12 cellular contexts compared by ENCODE assay signal in genomic region chr17:16328997-16329396, GRCh38. TPM values are rescaled to one million over a fixed set of nuclear protein-coding genes. Genes with fewer than 3 reads are reported as not detected.
A peak's percentile ranks its signal among the peaks of the same experiment; 100 is the strongest.
DNase-seq lines count a peak whose midpoint lies in the region; ATAC-seq, FAIRE-seq and TF ChIP-seq lines count a peak whose summit lies in the region.
"Had no signal": no experiment of that assay in that cellular context is flagged by ENCODE, and none has a peak within 500 bp of the region (broad histone marks: within the 10 kb centered on the region; RNA-seq: fewer than 3 reads in every experiment).

No MANE protein-coding gene starts in this region.

- no peak overlapping the region for H2BK15ac ChIP-seq in H9 (ENCODE audit: low read depth, low read length)

- no peak overlapping the region for H3K9ac ChIP-seq in H9 (ENCODE audit: extremely low read depth, insufficient read length, low read length)

- H3K79me1 ChIP-seq in H9 (ENCODE audit: insufficient read depth, low read depth, low read length, poor library complexity, severe bottlenecking) = no peaks in the 10 kb centered on the region

- H2BK20ac ChIP-seq in H9 (ENCODE audit: low read depth, low read length, poor library complexity, severe bottlenecking) = no peak overlapping the region

- H3K9me3 ChIP-seq in AG04450 (ENCODE audit: control insufficient read depth, insufficient read depth, low read length) = no peaks in the 10 kb centered on the region
- H3K9me3 ChIP-seq in H9 (ENCODE audit: control insufficient read depth, low read depth, low read length) = no peaks in the 10 kb centered on the region

- no peak overlapping the region for H3K14ac ChIP-seq in H9 (ENCODE audit: insufficient read depth, low read length)

- no peak for DNase-seq in AG04450 (ENCODE audit: low read depth, low spot score)
- DNase-seq in H9 = no peak
- DNase-seq in left lobe of liver (ENCODE audit: low spot score) = no peak
- no peak for DNase-seq in HT-29 (ENCODE audit: low spot score)
- DNase-seq in NCI-H2029 treated with DMSO at 0.1 percent for 48 hours (lab: John Stamatoyannopoulos, UW) = no peak
- no peak for DNase-seq in D721Med (ENCODE audit: insufficient read length, low spot score)
- DNase-seq: activated T-cell treated with anti-CD3 and anti-CD28 coated beads, Interleukin-2, amount 50 U/mL, for 24 hours; NCI-H748 treated with DMSO at 0.1 percent for 48 hours had no signal

- no peak overlapping the region for H2BK12ac ChIP-seq in H9 (ENCODE audit: insufficient read length, low read depth, low read length)

- H3K4me1 ChIP-seq in H9 (ENCODE audit: insufficient read depth, low read length) = no peaks in the 10 kb centered on the region

- no peak overlapping the region for H2AK5ac ChIP-seq in H9 (ENCODE audit: insufficient read length, low read length)

- H3K36me3 Mint-ChIP-seq in H9 (ENCODE audit: insufficient read depth in 1 of 3, low read depth in 3 of 3) = peaks cover 4 to 15% (median 5%) of the 10 kb centered on the region in 3 experiments; a peak in 5 of 7 replicates

- H3K27ac ChIP-seq in AG04450 (ENCODE audit: low read depth, low read length) = no peak overlapping the region
- no peak overlapping the region for H3K27ac ChIP-seq in H9 (ENCODE audit: insufficient read length, low read depth, low read length)

- H3K4me3 ChIP-seq in AG04450 (ENCODE audit: low read depth, low read length) = no peak overlapping the region

- peak; percentile 85 for ATAC-seq in SK-N-SH treated with all-trans-retinoic acid at 6 μM for 48 hours
- ATAC-seq in left lobe of liver = peak; percentile 17
- ATAC-seq in HG03175 (IDR thresholded peaks at IDR 0.05; ENCODE audit: unreplicated experiment) = no peak

- no peaks in the 10 kb centered on the region for H3K27me3 Mint-ChIP-seq in H9 (ENCODE audit: low read depth)
- H3K27me3 Mint-ChIP-seq: activated T-cell treated with anti-CD3 and anti-CD28 coated beads, Interleukin-2, amount 50 U/mL, for 24 hours; central memory CD8-positive, alpha-beta T cell; stimulated activated naive CD8-positive, alpha-beta T cell treated with anti-CD3 and anti-CD28 coated beads, Interleukin-15, Interleukin-2, amounts not matched to agents 100 ng/mL and 50 ng/mL, for 24 hours had no signal

- no peak overlapping the region; a peak in 1 of 5 replicates for H3K4me3 Mint-ChIP-seq in H9
- H3K4me3 Mint-ChIP-seq: activated T-cell treated with anti-CD3 and anti-CD28 coated beads, Interleukin-2, amount 50 U/mL, for 24 hours; central memory CD8-positive, alpha-beta T cell; stimulated activated naive CD8-positive, alpha-beta T cell treated with anti-CD3 and anti-CD28 coated beads, Interleukin-15, Interleukin-2, amounts not matched to agents 100 ng/mL and 50 ng/mL, for 24 hours had no signal

- H3K18ac ChIP-seq in H9 (ENCODE audit: insufficient read length, low read depth, low read length) = no peak overlapping the region

- no peak overlapping the region for H4K8ac ChIP-seq in H9 (replicated peaks; ENCODE audit: insufficient read length, low read depth, low read length)

- POLR2A ChIA-PET in AG04450 (lab: Yijun Ruan, JAX) = no interaction called here

- no peaks in the 10 kb centered on the region for H3K23me2 ChIP-seq in H9 (ENCODE audit: insufficient read length, low read depth, low read length, poor library complexity, severe bottlenecking)

- H3K56ac ChIP-seq in H9 (ENCODE audit: insufficient read length, low read depth, low read length) = no peak overlapping the region

- WGBS in H9 (ENCODE audit: extremely low coverage, insufficient read length, low lambda C conversion rate) = no CpG with 5 or more reads among the region's 1 CpG

- CTCF ChIA-PET in AG04450 (lab: Charles Lee) = no interaction called here

- no peaks in the 10 kb centered on the region for H3K79me2 ChIP-seq in H9 (ENCODE audit: insufficient read depth, low read length)

- no peak overlapping the region for H4K5ac ChIP-seq in H9 (ENCODE audit: insufficient read length, low read depth, low read length)

- peaks cover 0 to 5% of the 10 kb centered on the region in 2 experiments; a peak in 2 of 5 replicates for H3K9me3 Mint-ChIP-seq in H9
- H3K9me3 Mint-ChIP-seq: activated T-cell treated with anti-CD3 and anti-CD28 coated beads, Interleukin-2, amount 50 U/mL, for 24 hours; central memory CD8-positive, alpha-beta T cell; stimulated activated naive CD8-positive, alpha-beta T cell treated with anti-CD3 and anti-CD28 coated beads, Interleukin-15, Interleukin-2, amounts not matched to agents 100 ng/mL and 50 ng/mL, for 24 hours had no signal

- no peak overlapping the region for H4K91ac ChIP-seq in H9 (ENCODE audit: insufficient read length, low read depth, low read length)

- H3K4me1 Mint-ChIP-seq in H9 = peaks cover 4 to 8% of the 10 kb centered on the region in 2 experiments; a peak in 2 of 4 replicates
- H3K4me1 Mint-ChIP-seq: central memory CD8-positive, alpha-beta T cell had no signal

- FAIRE-seq in D721Med (lab: Jason Lieb, UNC) = no peak

- H2BK120ac ChIP-seq in H9 (ENCODE audit: low read depth, low read length, poor library complexity, severe bottlenecking) = no peak overlapping the region

- H3K27me3 ChIP-seq in AG04450 (ENCODE audit: control insufficient read depth, insufficient read depth, low read length) = no peaks in the 10 kb centered on the region
- no peaks in the 10 kb centered on the region for H3K27me3 ChIP-seq in H9 (ENCODE audit: insufficient read depth, low read length)

- no peak overlapping the region for H2BK5ac ChIP-seq in H9 (ENCODE audit: insufficient read length, low read length)

- H3K4ac ChIP-seq in H9 (ENCODE audit: low read depth, low read length) = no peak overlapping the region

- no peak overlapping the region for H2AFZ ChIP-seq in H9 (ENCODE audit: low read length)

- H3K27ac Mint-ChIP-seq in H9 = 0 out of 7 replicates have a peak overlapping the region, but pooled peaks of 1 of the 3 experiments have one; percentile 14
- H3K27ac Mint-ChIP-seq: activated T-cell treated with anti-CD3 and anti-CD28 coated beads, Interleukin-2, amount 50 U/mL, for 24 hours; stimulated activated naive CD8-positive, alpha-beta T cell treated with anti-CD3 and anti-CD28 coated beads, Interleukin-15, Interleukin-2, amounts not matched to agents 100 ng/mL and 50 ng/mL, for 24 hours had no signal

- H3K23ac ChIP-seq in H9 (ENCODE audit: insufficient read length, low read depth, low read length) = no peak overlapping the region

- no peak overlapping the region for H3K4me2 ChIP-seq in H9 (ENCODE audit: insufficient read depth, insufficient read length, low read length)

- no peaks in the 10 kb centered on the region for H4K20me1 ChIP-seq in H9 (ENCODE audit: control insufficient read depth, insufficient read depth, insufficient read length)

- no peak overlapping the region for H3T11ph ChIP-seq in H9 (ENCODE audit: low read length)

- TF ChIP-seq CTCF in AG04450 (IDR thresholded peaks at IDR 0.05; ENCODE audit: low read depth, low read length) (peak; percentile 39), H9 (conservative IDR thresholded peaks at IDR 0.05) (peak; percentile 34; the same call in 1 of the 3 replicates), D721Med (IDR thresholded peaks at IDR 0.05; ENCODE audit: insufficient read depth, missing control alignments) (no peak)

TF ChIP-seq in SK-N-SH treated with all-trans-retinoic acid at 6 μM for 48 hours, 23 proteins besides CTCF, POLR2A, EP300 and RAD21:
- TF ChIP-seq CREB5 (CRISPR knock-in tag; IDR thresholded peaks at IDR 0.05; ENCODE audit: low read depth) (no peak), SNAI2 (CRISPR knock-in tag; IDR thresholded peaks at IDR 0.05) (no peak), ISL1 (CRISPR knock-in tag; IDR thresholded peaks at IDR 0.05) (no peak), OSR1 (CRISPR knock-in tag; IDR thresholded peaks at IDR 0.05) (no peak), PATZ1 (CRISPR knock-in tag; IDR thresholded peaks at IDR 0.05; ENCODE audit: borderline replicate concordance) (no peak), ZFP30 (CRISPR knock-in tag; IDR thresholded peaks at IDR 0.05) (no peak)

RNA-seq across cellular contexts. Expression of gene CENPV, which starts 24.3 kb away (rescaled TPM):
- 65.2 and 71.9 TPM in 2 replicates for polyA plus RNA-seq in AG04450 (2011; rRNA removed)
- polyA minus RNA-seq in AG04450 (2011; rRNA and poly(A)+ RNA removed) = 24.3 and 24.6 TPM in 2 replicates
- total RNA-seq in H9 (2021) = 196 and 200 TPM in 2 replicates
- total RNA-seq in left lobe of liver = 22.8 TPM
- 124 and 169 TPM in 2 replicates for total RNA-seq in HT-29 (2014; rRNA removed; shearing (Covaris generic))

RNA-seq across cellular contexts. Expression of gene UBB, which starts 51.9 kb away (rescaled TPM):
- polyA plus RNA-seq in AG04450 (2011; rRNA removed) = 1,944 and 3,172 TPM in 2 replicates
- 2,374 and 2,983 TPM in 2 replicates for polyA minus RNA-seq in AG04450 (2011; rRNA and poly(A)+ RNA removed)
- total RNA-seq in H9 (2021) (1,609 and 1,663 TPM in 2 replicates), left lobe of liver (1,692 TPM)
- 1,545 and 1,586 TPM in 2 replicates for total RNA-seq in HT-29 (2014; rRNA removed; shearing (Covaris generic))
